ENCODE assay signal across 11 cellular contexts in the genomic region with DNA sequence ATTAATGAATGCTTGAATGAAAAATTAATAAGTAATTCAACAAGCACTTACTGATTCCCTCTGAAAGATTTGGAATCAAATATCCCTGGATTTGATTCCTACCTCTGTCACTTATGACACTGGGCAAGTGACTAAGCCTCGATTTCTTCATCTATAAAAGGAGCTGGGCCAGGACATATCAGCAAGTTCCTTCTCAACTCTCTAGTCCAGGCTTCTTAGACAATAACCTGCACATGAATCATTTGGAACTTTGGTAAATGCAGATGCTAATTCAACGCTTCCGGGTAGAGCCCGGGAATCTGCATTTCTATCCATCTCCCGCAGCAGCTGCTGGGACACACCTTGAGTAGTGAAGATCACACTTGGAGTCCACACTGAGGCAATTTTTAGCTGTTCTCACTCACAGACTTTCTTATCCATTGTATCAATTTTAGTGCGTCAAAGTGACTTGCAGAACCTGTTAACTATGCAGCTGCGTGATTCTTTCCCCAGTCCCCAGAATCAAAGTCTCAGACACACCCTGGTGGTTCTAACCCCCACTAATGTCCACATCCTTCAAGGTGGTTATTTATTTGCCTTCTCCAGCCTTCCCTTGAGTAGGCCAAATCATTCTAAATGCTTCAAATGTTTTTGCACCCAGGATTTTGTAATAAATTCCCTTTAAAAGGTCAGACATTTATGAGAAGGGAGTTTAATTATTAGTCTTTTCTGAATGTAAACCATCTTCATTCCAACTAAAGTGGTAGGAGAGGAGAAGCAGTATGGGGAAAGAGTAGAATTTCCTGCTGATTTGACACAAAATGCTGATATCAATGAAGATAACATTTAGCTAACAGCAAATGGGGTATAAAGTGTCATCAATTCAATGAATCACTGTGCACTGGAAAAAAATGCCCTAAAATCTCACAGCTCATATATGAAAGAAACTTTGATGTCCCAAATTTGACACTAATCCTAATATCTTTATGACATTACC. TPM values are rescaled to one million over a fixed set of nuclear protein-coding genes. Genes with fewer than 3 reads are reported as not detected.
DNase-seq lines count a peak whose midpoint lies in the region; ATAC-seq, FAIRE-seq and TF ChIP-seq lines count a peak whose summit lies in the region.
"Had no signal": no experiment of that assay in that cellular context is flagged by ENCODE, and none has a peak within 500 bp of the region (broad histone marks: within the 10 kb centered on the region; RNA-seq: fewer than 3 reads in every experiment).

No MANE protein-coding gene starts in this region.

- DNase-seq in HAP-1 (ENCODE audit: low spot score in 2 of 2) (peak; percentile 16 to 29), SW480 (ENCODE audit: low spot score) (peak; percentile 67), fibroblast of the aortic adventitia (ENCODE audit: low read depth) (peak; percentile 46), psoas muscle (no peak), NCI-H2227 treated with DMSO at 0.1 percent for 48 hours (lab: John Stamatoyannopoulos, UW) (no peak), kidney (no peak)
- DNase-seq: gastrocnemius medialis, GOT3, retina had no signal

- intact Hi-C loops in psoas muscle (cut with DNase I) = no loop called here
- intact Hi-C loops in kidney (cut with DNase I) = no loop called here

- ATAC-seq in psoas muscle = no peak
- ATAC-seq: gastrocnemius medialis, GM12878 had no signal

- FAIRE-seq in kidney (lab: Jason Lieb, UNC) = no peak
- FAIRE-seq: GM12878 had no signal

- in situ Hi-C loops in HAP-1 (cut with MboI; ENCODE audit: low sequenced_read_pairs) = no loop called here

- no peaks in the 10 kb centered on the region for H3K27me3 ChIP-seq in HAP-1 (ENCODE audit: low read depth)
- no peaks in the 10 kb centered on the region for H3K27me3 ChIP-seq in skeletal muscle satellite cell (ENCODE audit: control insufficient read depth, insufficient read depth, low read length)
- H3K27me3 ChIP-seq in psoas muscle (ENCODE audit: insufficient read depth in 3 of 3, low read length in 2 of 3) = no peaks in the 10 kb centered on the region
- H3K27me3 ChIP-seq: gastrocnemius medialis had no signal

- H3K9ac ChIP-seq in skeletal muscle satellite cell (ENCODE audit: low read depth, low read length) (no peak overlapping the region), kidney (ENCODE audit: low read length in 2 of 2) (no peak overlapping the region)

- no peaks in the 10 kb centered on the region for H3K36me3 ChIP-seq in HAP-1 (replicated peaks)
- H3K36me3 ChIP-seq in skeletal muscle satellite cell (ENCODE audit: insufficient read depth, low read length) = no peaks in the 10 kb centered on the region
- no peaks in the 10 kb centered on the region for H3K36me3 ChIP-seq in psoas muscle (ENCODE audit: insufficient read depth in 1 of 2, low read depth in 1 of 2)
- H3K36me3 ChIP-seq in kidney (ENCODE audit: control insufficient read depth in 1 of 2, insufficient read depth in 2 of 2, low read length in 2 of 2) = no peaks in the 10 kb centered on the region
- H3K36me3 ChIP-seq: gastrocnemius medialis had no signal

- H3K9me3 ChIP-seq in HAP-1 (no peaks in the 10 kb centered on the region), skeletal muscle satellite cell (replicated peaks; ENCODE audit: low read length) (no peaks in the 10 kb centered on the region), psoas muscle (no peaks in the 10 kb centered on the region), kidney (ENCODE audit: control insufficient read depth in 1 of 2, low read length in 2 of 2) (no peaks in the 10 kb centered on the region)
- H3K9me3 ChIP-seq: gastrocnemius medialis had no signal

- TF ChIP-seq CTCF in fibroblast of the aortic adventitia (IDR thresholded peaks at IDR 0.05; ENCODE audit: insufficient read depth, low read length) = no peak
- no peak for TF ChIP-seq CTCF in psoas muscle (IDR thresholded peaks at IDR 0.05)
- TF ChIP-seq CTCF in kidney (IDR thresholded peaks at IDR 0.05; ENCODE audit: borderline replicate concordance, extremely low read depth, insufficient read depth) = no peak

- H3K4me3 ChIP-seq in HAP-1 (no peak overlapping the region), fibroblast of the aortic adventitia (ENCODE audit: low read depth, low read length) (no peak overlapping the region), skeletal muscle satellite cell (ENCODE audit: low read length) (no peak overlapping the region), psoas muscle (no peak overlapping the region), kidney (ENCODE audit: low read length in 2 of 2) (no peak overlapping the region)
- H3K4me3 ChIP-seq: gastrocnemius medialis, GM12878 had no signal

- H3K4me1 ChIP-seq in HAP-1 = peaks cover 39% of the 10 kb centered on the region
- peaks cover 28% of the 10 kb centered on the region for H3K4me1 ChIP-seq in skeletal muscle satellite cell (ENCODE audit: control insufficient read depth, insufficient read depth, low read length)
- H3K4me1 ChIP-seq in psoas muscle = no peaks in the 10 kb centered on the region
- H3K4me1 ChIP-seq in kidney (ENCODE audit: control insufficient read depth in 1 of 2, insufficient read depth in 1 of 2, low read depth in 1 of 2, low read length in 2 of 2) = peaks cover 0 to 9% of the 10 kb centered on the region in 2 donors

- peak overlapping the region; percentile 8 for H3K4me2 ChIP-seq in skeletal muscle satellite cell (ENCODE audit: low read length)

- no peak overlapping the region for H3K27ac ChIP-seq in psoas muscle
- H3K27ac ChIP-seq in kidney (ENCODE audit: low read depth in 2 of 2, low read length in 2 of 2) = no peak overlapping the region
- H3K27ac ChIP-seq: gastrocnemius medialis had no signal

- 91 to 93% (median 92%) methylated on average over 7 of the region's 7 CpGs for WGBS in psoas muscle, 3 donors

RNA-seq across cellular contexts. Expression of a gene that starts 26.0 kb away (rescaled TPM):
- 25.8 and 28.1 TPM in 2 replicates for total RNA-seq in fibroblast of the aortic adventitia (ENCODE audit: low replicate concordance)
- total RNA-seq in skeletal muscle satellite cell (2012; rRNA removed) = 49.2 and 55.7 TPM in 2 replicates
- total RNA-seq in psoas muscle = 10 to 100 TPM in 3 of 4 donors, 1 to 10 TPM in 1; 9.2 to 19.9 (median 16.7) TPM
- 10 to 100 TPM; 20.3 to 29.1 (median 20.5) TPM for polyA plus RNA-seq in psoas muscle
- total RNA-seq in kidney = 139 TPM
- polyA plus RNA-seq in kidney (ENCODE audit: insufficient read depth, low read depth, low replicate concordance) = 42.1 TPM

RNA-seq across cellular contexts. Expression of a gene that starts 46.3 kb away (rescaled TPM):
- total RNA-seq in fibroblast of the aortic adventitia (ENCODE audit: low replicate concordance) (4.2 and 14.2 TPM in 2 replicates), psoas muscle (10 to 100 TPM; 20.3 to 47.5 (median 35.2) TPM), kidney (14.3 TPM)
- 25.6 and 26.9 TPM in 2 replicates for total RNA-seq in skeletal muscle satellite cell (2012; rRNA removed)
- polyA plus RNA-seq in psoas muscle (10 to 100 TPM; 29.0 to 55.5 (median 30.1) TPM), kidney (ENCODE audit: insufficient read depth, low read depth, low replicate concordance) (10.1 TPM)

RNA-seq across cellular contexts. Expression of a gene that starts 46.7 kb away (rescaled TPM):
- 29.9 and 36.6 TPM in 2 replicates for total RNA-seq in fibroblast of the aortic adventitia (ENCODE audit: low replicate concordance)
- total RNA-seq in skeletal muscle satellite cell (2012; rRNA removed) = 19.4 and 23.3 TPM in 2 replicates
- total RNA-seq in psoas muscle = 10 to 100 TPM; 12.9 to 19.6 (median 15.0) TPM
- polyA plus RNA-seq in psoas muscle = 10 to 100 TPM in 2 of 3 donors, 1 to 10 TPM in 1; 9.2 to 28.1 (median 18.5) TPM
- 22.0 TPM for total RNA-seq in kidney
- polyA plus RNA-seq in kidney (ENCODE audit: insufficient read depth, low read depth, low replicate concordance) = 15.1 TPM

Comparison
In these comparisons a context has a peak if more than half of its experiments do, and no peak if none do; other contexts are left out.
1. DNase-seq: peak in HAP-1 (2 of 2), SW480 (single experiment) and fibroblast of the aortic adventitia (single experiment); none in psoas muscle (0 of 2), NCI-H2227 treated with DMSO at 0.1 percent for 48 hours (single experiment) and kidney (single experiment).